ENCODE assay signal across 13 cellular contexts in the genomic region with DNA sequence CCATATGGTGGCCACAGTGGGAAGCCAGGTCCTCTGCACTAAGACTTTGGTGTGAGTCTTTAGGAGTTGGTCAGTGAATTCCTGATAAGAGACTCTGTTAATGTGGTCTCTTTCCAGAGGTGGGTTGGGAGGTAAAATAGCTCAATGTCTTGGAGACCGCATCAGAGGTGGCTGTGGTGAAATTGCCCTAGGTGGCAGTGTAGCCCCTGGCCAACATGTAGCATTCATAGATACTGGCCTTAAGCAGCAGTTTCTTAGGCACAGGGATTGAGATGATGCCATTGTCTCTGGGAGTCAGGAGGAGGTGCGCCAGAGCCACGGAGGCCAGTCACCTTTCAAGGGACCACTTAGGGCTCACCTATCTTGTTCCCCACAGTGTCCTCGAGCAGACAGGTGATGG.
DNase-seq lines count a peak whose midpoint lies in the region; ATAC-seq and TF ChIP-seq lines count a peak whose summit lies in the region.
"Had no signal": no experiment of that assay in that cellular context is flagged by ENCODE, and none has a peak within 500 bp of the region (broad histone marks: within the 10 kb centered on the region; RNA-seq: fewer than 3 reads in every experiment).

No MANE protein-coding gene starts in this region.

- no peak for ATAC-seq in activated CD8-positive, alpha-beta T cell treated with anti-CD3 and anti-CD28 coated beads for 36 hours
- ATAC-seq in activated CD8-positive, alpha-beta T cell treated with anti-CD3 and anti-CD28 coated beads, Interleukin-2, amount 10 ng/mL, durations not matched to agents 7 days and 5 days = no peak
- peak; percentile 52 for ATAC-seq in left ventricle myocardium superior
- peak; percentile 29 for ATAC-seq in aorta (ENCODE audit: low FRiP score)
- ATAC-seq in HG02571 (IDR thresholded peaks at IDR 0.05; ENCODE audit: unreplicated experiment) = no peak

- H3K4me1 ChIP-seq in NT2/D1 (ENCODE audit: insufficient read depth, insufficient read length) (no peaks in the 10 kb centered on the region), aorta (ENCODE audit: control insufficient read depth in 1 of 2, insufficient read depth in 2 of 2, low read length in 2 of 2) (no peaks in the 10 kb centered on the region)

- no peaks in the 10 kb centered on the region for H3K36me3 Mint-ChIP-seq in activated CD8-positive, alpha-beta T cell treated with anti-CD3 and anti-CD28 coated beads for 36 hours (ENCODE audit: low read depth)
- no peaks in the 10 kb centered on the region for H3K36me3 Mint-ChIP-seq in activated CD8-positive, alpha-beta T cell treated with anti-CD3 and anti-CD28 coated beads, Interleukin-2, amount 10 ng/mL, durations not matched to agents 7 days and 5 days (ENCODE audit: low read depth)
- H3K36me3 Mint-ChIP-seq: activated naive CD8-positive, alpha-beta T cell treated with anti-CD3 and anti-CD28 coated beads for 36 hours had no signal

- H3K9me3 Mint-ChIP-seq in activated CD8-positive, alpha-beta T cell treated with anti-CD3 and anti-CD28 coated beads for 36 hours = no peaks in the 10 kb centered on the region
- H3K9me3 Mint-ChIP-seq in activated CD8-positive, alpha-beta T cell treated with anti-CD3 and anti-CD28 coated beads, Interleukin-2, amount 10 ng/mL, durations not matched to agents 7 days and 5 days (ENCODE audit: insufficient read depth) = no peaks in the 10 kb centered on the region
- H3K9me3 Mint-ChIP-seq: activated naive CD8-positive, alpha-beta T cell treated with anti-CD3 and anti-CD28 coated beads for 36 hours had no signal

- no peak overlapping the region for H3K27ac ChIP-seq in aorta (ENCODE audit: low read depth in 1 of 2, low read length in 2 of 2)
- H3K27ac ChIP-seq: ovary, tibial artery had no signal

- H3K4me3 Mint-ChIP-seq in activated CD8-positive, alpha-beta T cell treated with anti-CD3 and anti-CD28 coated beads for 36 hours = no peak overlapping the region
- H3K4me3 Mint-ChIP-seq in activated CD8-positive, alpha-beta T cell treated with anti-CD3 and anti-CD28 coated beads, Interleukin-2, amount 10 ng/mL, durations not matched to agents 7 days and 5 days = no peak overlapping the region
- H3K4me3 Mint-ChIP-seq: activated naive CD8-positive, alpha-beta T cell treated with anti-CD3 and anti-CD28 coated beads for 36 hours had no signal

- intact Hi-C loops in activated CD8-positive, alpha-beta T cell treated with anti-CD3 and anti-CD28 coated beads for 36 hours (cut with micrococcal nuclease) = no loop called here
- intact Hi-C loops in left ventricle myocardium superior (cut with micrococcal nuclease) = no loop called here
- intact Hi-C loops in aorta (cut with DNase I) = loop anchor here (5.0 to 10.0 kb wide), 2 partner anchors 237 to 240 kb away; no protein-coding TSS in a partner anchor

- H3K36me3 ChIP-seq in NT2/D1 (ENCODE audit: insufficient read depth, insufficient read length, low read length) (no peaks in the 10 kb centered on the region), aorta (ENCODE audit: control insufficient read depth in 1 of 2, insufficient read depth in 2 of 2, low read length in 1 of 2) (no peaks in the 10 kb centered on the region)
- H3K36me3 ChIP-seq: ovary, tibial artery had no signal

- POLR2A ChIA-PET in activated CD8-positive, alpha-beta T cell treated with anti-CD3 and anti-CD28 coated beads for 36 hours (lab: Charles Lee) = interaction anchor here (0.6 kb wide), 2 partner anchors 866 to 1606 kb away, joined by 4 read pairs; no protein-coding TSS in a partner anchor
- POLR2A ChIA-PET in activated CD8-positive, alpha-beta T cell treated with anti-CD3 and anti-CD28 coated beads, Interleukin-2, amount 10 ng/mL, durations not matched to agents 7 days and 5 days (lab: Charles Lee) = no interaction called here

- H3K9ac ChIP-seq in NT2/D1 (ENCODE audit: insufficient read length, low read depth) = no peak overlapping the region

- no peaks in the 10 kb centered on the region for H3K27me3 Mint-ChIP-seq in activated CD8-positive, alpha-beta T cell treated with anti-CD3 and anti-CD28 coated beads for 36 hours
- peaks cover 4% of the 10 kb centered on the region for H3K27me3 Mint-ChIP-seq in activated CD8-positive, alpha-beta T cell treated with anti-CD3 and anti-CD28 coated beads, Interleukin-2, amount 10 ng/mL, durations not matched to agents 7 days and 5 days (ENCODE audit: low read depth)
- H3K27me3 Mint-ChIP-seq: activated naive CD8-positive, alpha-beta T cell treated with anti-CD3 and anti-CD28 coated beads for 36 hours had no signal

- H3K27me3 ChIP-seq in NT2/D1 (ENCODE audit: insufficient read depth, insufficient read length) = no peaks in the 10 kb centered on the region
- no peaks in the 10 kb centered on the region for H3K27me3 ChIP-seq in aorta (ENCODE audit: control insufficient read depth in 1 of 2, insufficient read depth in 2 of 2, low read length in 1 of 2)
- H3K27me3 ChIP-seq: ovary, tibial artery had no signal

- no peak overlapping the region for H3K27ac Mint-ChIP-seq in activated CD8-positive, alpha-beta T cell treated with anti-CD3 and anti-CD28 coated beads for 36 hours
- no peak overlapping the region for H3K27ac Mint-ChIP-seq in activated CD8-positive, alpha-beta T cell treated with anti-CD3 and anti-CD28 coated beads, Interleukin-2, amount 10 ng/mL, durations not matched to agents 7 days and 5 days
- H3K27ac Mint-ChIP-seq: activated naive CD8-positive, alpha-beta T cell treated with anti-CD3 and anti-CD28 coated beads for 36 hours had no signal

- no peaks in the 10 kb centered on the region for H3K9me3 ChIP-seq in NT2/D1 (ENCODE audit: insufficient read depth, low read length)
- no peaks in the 10 kb centered on the region for H3K9me3 ChIP-seq in aorta (ENCODE audit: control insufficient read depth, low read length)
- H3K9me3 ChIP-seq: ovary, tibial artery had no signal

- CTCF ChIA-PET in activated CD8-positive, alpha-beta T cell treated with anti-CD3 and anti-CD28 coated beads for 36 hours (lab: Charles Lee) = no interaction called here
- CTCF ChIA-PET in activated CD8-positive, alpha-beta T cell treated with anti-CD3 and anti-CD28 coated beads, Interleukin-2, amount 10 ng/mL, durations not matched to agents 7 days and 5 days (lab: Charles Lee) = no interaction called here

- H3K4me1 Mint-ChIP-seq in activated CD8-positive, alpha-beta T cell treated with anti-CD3 and anti-CD28 coated beads for 36 hours (ENCODE audit: low read depth) = no peaks in the 10 kb centered on the region
- H3K4me1 Mint-ChIP-seq in activated CD8-positive, alpha-beta T cell treated with anti-CD3 and anti-CD28 coated beads, Interleukin-2, amount 10 ng/mL, durations not matched to agents 7 days and 5 days (ENCODE audit: low read depth) = no peaks in the 10 kb centered on the region

- no peak for TF ChIP-seq CTCF in activated CD8-positive, alpha-beta T cell treated with anti-CD3 and anti-CD28 coated beads for 36 hours (IDR thresholded peaks at IDR 0.05)

- H3K4me3 ChIP-seq in NT2/D1 (ENCODE audit: insufficient read length, low read depth) (no peak overlapping the region), aorta (ENCODE audit: low read length in 2 of 2) (no peak overlapping the region)
- H3K4me3 ChIP-seq: ovary, tibial artery had no signal

- peak; percentile 2 for DNase-seq in activated CD8-positive, alpha-beta T cell treated with anti-CD3 and anti-CD28 coated beads for 36 hours
- no peak for DNase-seq in activated CD8-positive, alpha-beta T cell treated with anti-CD3 and anti-CD28 coated beads, Interleukin-2, amount 10 ng/mL, durations not matched to agents 7 days and 5 days
- peak; percentile 27 for DNase-seq in NT2/D1 (ENCODE audit: low read depth, low spot score)
- DNase-seq in left ventricle myocardium superior = no peak
- no peak for DNase-seq in aorta
- DNase-seq in SHP77 treated with DMSO at 0.1 percent for 48 hours (lab: John Stamatoyannopoulos, UW) = no peak
- DNase-seq in NCI-H2107 (lab: John Stamatoyannopoulos, UW) = no peak
- DNase-seq: activated CD4-positive, alpha-beta T cell treated with anti-CD3 and anti-CD28 coated beads for 4 hours; activated naive CD8-positive, alpha-beta T cell treated with anti-CD3 and anti-CD28 coated beads for 36 hours; effector CD4-positive, alpha-beta T cell; ovary; tibial artery had no signal

- 89 to 91% methylated on average over 4 of the region's 4 CpGs for WGBS in aorta, 2 donors

Comparison
In these comparisons a context has a peak if more than half of its experiments do, and no peak if none do; other contexts are left out.
1. DNase-seq: peak in activated CD8-positive, alpha-beta T cell treated with anti-CD3 and anti-CD28 coated beads for 36 hours (single experiment) and NT2/D1 (single experiment); none in activated CD8-positive, alpha-beta T cell treated with anti-CD3 and anti-CD28 coated beads, Interleukin-2, amount 10 ng/mL, durations not matched to agents 7 days and 5 days (single experiment), left ventricle myocardium superior (single experiment), aorta (0 of 2), SHP77 treated with DMSO at 0.1 percent for 48 hours (single experiment) and NCI-H2107 (single experiment).
2. ATAC-seq: peak in left ventricle myocardium superior (single experiment) and aorta (single experiment); none in activated CD8-positive, alpha-beta T cell treated with anti-CD3 and anti-CD28 coated beads for 36 hours (single experiment), activated CD8-positive, alpha-beta T cell treated with anti-CD3 and anti-CD28 coated beads, Interleukin-2, amount 10 ng/mL, durations not matched to agents 7 days and 5 days (single experiment) and HG02571 (single experiment).
3. intact Hi-C loops: an anchor here in aorta (5.0 to 10.0 kb wide); none called in activated CD8-positive, alpha-beta T cell treated with anti-CD3 and anti-CD28 coated beads for 36 hours and left ventricle myocardium superior.